In the genomic region with DNA sequence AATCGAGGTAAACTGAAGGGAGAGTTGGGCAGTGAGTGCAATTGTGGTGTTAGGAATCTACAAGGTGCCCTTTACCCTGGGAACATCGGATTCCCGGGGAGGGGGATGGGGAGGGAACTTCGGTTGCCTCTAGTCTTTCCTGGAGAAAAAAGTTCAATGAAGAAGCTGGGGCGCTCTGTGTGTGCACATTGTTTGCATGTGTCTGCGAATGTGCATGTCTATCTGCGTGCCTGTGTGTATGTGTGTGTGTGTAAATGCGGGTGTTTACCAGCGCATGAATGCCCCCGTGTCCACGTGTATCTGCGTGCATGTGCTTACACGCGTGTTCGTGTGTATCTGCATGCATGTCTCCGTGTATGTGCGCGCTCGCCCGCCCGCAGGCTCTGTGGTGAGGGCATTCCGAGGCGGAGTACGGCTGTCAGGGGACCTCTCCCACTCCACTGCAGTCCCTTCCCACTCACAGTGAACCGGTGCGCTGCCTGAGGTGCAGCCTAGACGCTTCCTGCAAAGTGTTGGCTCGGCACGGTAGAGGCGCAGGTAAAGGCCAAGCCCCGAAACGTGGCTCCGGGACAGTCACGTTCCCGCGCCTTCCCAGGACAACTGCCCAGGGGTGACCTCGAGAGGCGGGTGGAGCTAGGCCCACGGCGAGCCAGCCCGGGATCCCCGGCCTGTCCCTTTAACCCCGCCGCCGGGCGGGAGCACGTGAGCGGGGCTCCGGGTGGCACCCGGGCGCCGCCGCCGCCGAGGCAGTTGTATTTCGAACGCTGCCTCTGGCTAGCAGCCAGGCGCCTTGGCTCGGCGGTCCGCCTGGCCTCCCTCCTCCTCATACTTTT, we compare ENCODE assay signal across 8 cellular contexts. TPM values are rescaled to one million over a fixed set of nuclear protein-coding genes. Genes with fewer than 3 reads are reported as not detected.
A peak's percentile ranks its signal among the peaks of the same experiment; 100 is the strongest.
DNase-seq lines count a peak whose midpoint lies in the region; ATAC-seq and TF ChIP-seq lines count a peak whose summit lies in the region.

No MANE protein-coding gene starts in this region.

- in situ Hi-C loops in GM13977 (cut with MboI; ENCODE audit: low pct_unique_long_range_greater_than_20kb, low sequenced_read_pairs, unreplicated experiment): no loop called here

- H3K9ac ChIP-seq in muscle layer of colon (ENCODE audit: low read length): no peak overlapping the region

- H3K27me3 ChIP-seq in muscle layer of colon (ENCODE audit: control insufficient read depth in 1 of 2, insufficient read depth in 2 of 2, low read length in 2 of 2): peaks cover 44 to 55% of the 10 kb centered on the region in 2 donors

- H3K4me3 ChIP-seq in epithelial cell of proximal tubule (ENCODE audit: low read depth, low read length) (peak overlapping the region; percentile 91), muscle layer of colon (ENCODE audit: low read depth in 1 of 2, low read length in 2 of 2) (peak overlapping the region; percentile 5 to 63)

- no peaks in the 10 kb centered on the region for H3K9me3 ChIP-seq in muscle layer of colon (ENCODE audit: low read length)

- DNase-seq in AG08395 (ENCODE audit: low spot score): peak; percentile 62
- DNase-seq in GM13977 (ENCODE audit: low spot score): peak; percentile 69
- DNase-seq in epithelial cell of proximal tubule (ENCODE audit: low read depth): no peak
- DNase-seq in NK-92 treated with Interleukin-12 subunit alpha and Interleukin-12 subunit beta, amount 100 ng/mL, for 24 hours (lab: John Stamatoyannopoulos, UW): no peak
- no peak for DNase-seq in cerebellar nuclear complex (lab: John Stamatoyannopoulos, UW)
- no peak for DNase-seq in NCI-H1930 (lab: John Stamatoyannopoulos, UW)

- TF ChIP-seq CTCF in GM13977 (IDR thresholded peaks at IDR 0.05; ENCODE audit: extremely low read depth, insufficient read depth, missing control alignments) (no peak), epithelial cell of proximal tubule (conservative IDR thresholded peaks at IDR 0.05; ENCODE audit: low read depth, low read length) (no peak)

- no peak overlapping the region for H3K27ac ChIP-seq in muscle layer of colon (ENCODE audit: low read depth, low read length)

- peaks cover 12% of the 10 kb centered on the region for H3K4me1 ChIP-seq in muscle layer of colon (ENCODE audit: insufficient read depth, low read length)

- ATAC-seq in SK-N-SH treated with all-trans-retinoic acid at 6 μM for 48 hours: peak; percentile 48

- no peaks in the 10 kb centered on the region for H3K36me3 ChIP-seq in muscle layer of colon (ENCODE audit: insufficient read depth, low read length)

TF ChIP-seq in SK-N-SH treated with all-trans-retinoic acid at 6 μM for 48 hours, 23 proteins besides CTCF, POLR2A, EP300 and RAD21:
- no peak for TF ChIP-seq SNAI2 (CRISPR knock-in tag; IDR thresholded peaks at IDR 0.05)
- TF ChIP-seq, protein P1, sequence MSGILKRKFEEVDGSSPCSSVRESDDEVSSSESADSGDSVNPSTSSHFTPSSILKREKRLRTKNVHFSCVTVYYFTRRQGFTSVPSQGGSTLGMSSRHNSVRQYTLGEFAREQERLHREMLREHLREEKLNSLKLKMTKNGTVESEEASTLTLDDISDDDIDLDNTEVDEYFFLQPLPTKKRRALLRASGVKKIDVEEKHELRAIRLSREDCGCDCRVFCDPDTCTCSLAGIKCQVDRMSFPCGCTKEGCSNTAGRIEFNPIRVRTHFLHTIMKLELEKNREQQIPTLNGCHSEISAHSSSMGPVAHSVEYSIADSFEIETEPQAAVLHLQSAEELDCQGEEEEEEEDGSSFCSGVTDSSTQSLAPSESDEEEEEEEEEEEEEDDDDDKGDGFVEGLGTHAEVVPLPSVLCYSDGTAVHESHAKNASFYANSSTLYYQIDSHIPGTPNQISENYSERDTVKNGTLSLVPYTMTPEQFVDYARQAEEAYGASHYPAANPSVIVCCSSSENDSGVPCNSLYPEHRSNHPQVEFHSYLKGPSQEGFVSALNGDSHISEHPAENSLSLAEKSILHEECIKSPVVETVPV (CRISPR knock-in tag; IDR thresholded peaks at IDR 0.05): no peak
- no peak for TF ChIP-seq ZFP3 (CRISPR knock-in tag; IDR thresholded peaks at IDR 0.05)
- TF ChIP-seq ESRRG (CRISPR knock-in tag; IDR thresholded peaks at IDR 0.05): no peak
- TF ChIP-seq, protein P2, sequence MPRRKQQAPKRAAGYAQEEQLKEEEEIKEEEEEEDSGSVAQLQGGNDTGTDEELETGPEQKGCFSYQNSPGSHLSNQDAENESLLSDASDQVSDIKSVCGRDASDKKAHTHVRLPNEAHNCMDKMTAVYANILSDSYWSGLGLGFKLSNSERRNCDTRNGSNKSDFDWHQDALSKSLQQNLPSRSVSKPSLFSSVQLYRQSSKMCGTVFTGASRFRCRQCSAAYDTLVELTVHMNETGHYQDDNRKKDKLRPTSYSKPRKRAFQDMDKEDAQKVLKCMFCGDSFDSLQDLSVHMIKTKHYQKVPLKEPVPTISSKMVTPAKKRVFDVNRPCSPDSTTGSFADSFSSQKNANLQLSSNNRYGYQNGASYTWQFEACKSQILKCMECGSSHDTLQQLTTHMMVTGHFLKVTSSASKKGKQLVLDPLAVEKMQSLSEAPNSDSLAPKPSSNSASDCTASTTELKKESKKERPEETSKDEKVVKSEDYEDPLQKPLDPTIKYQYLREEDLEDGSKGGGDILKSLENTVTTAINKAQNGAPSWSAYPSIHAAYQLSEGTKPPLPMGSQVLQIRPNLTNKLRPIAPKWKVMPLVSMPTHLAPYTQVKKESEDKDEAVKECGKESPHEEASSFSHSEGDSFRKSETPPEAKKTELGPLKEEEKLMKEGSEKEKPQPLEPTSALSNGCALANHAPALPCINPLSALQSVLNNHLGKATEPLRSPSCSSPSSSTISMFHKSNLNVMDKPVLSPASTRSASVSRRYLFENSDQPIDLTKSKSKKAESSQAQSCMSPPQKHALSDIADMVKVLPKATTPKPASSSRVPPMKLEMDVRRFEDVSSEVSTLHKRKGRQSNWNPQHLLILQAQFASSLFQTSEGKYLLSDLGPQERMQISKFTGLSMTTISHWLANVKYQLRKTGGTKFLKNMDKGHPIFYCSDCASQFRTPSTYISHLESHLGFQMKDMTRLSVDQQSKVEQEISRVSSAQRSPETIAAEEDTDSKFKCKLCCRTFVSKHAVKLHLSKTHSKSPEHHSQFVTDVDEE (CRISPR knock-in tag; IDR thresholded peaks at IDR 0.05): no peak
- no peak for TF ChIP-seq GLIS3 (CRISPR knock-in tag; IDR thresholded peaks at IDR 0.05)
- no peak for TF ChIP-seq ZNF8 (CRISPR knock-in tag; IDR thresholded peaks at IDR 0.05)

RNA-seq across cellular contexts. Expression of gene HMGA2, which starts 0.6 kb away (rescaled TPM):
- total RNA-seq in epithelial cell of proximal tubule: 103 and 147 TPM in 2 replicates

Comparison
In these comparisons a context has a peak if more than half of its experiments do, and no peak if none do; other contexts are left out.
1. DNase-seq: peak in AG08395 (single experiment) and GM13977 (single experiment); none in epithelial cell of proximal tubule (single experiment), NK-92 treated with Interleukin-12 subunit alpha and Interleukin-12 subunit beta, amount 100 ng/mL, for 24 hours (single experiment), cerebellar nuclear complex (0 of 2) and NCI-H1930 (0 of 2).